Comparison of ENCODE assay signal across 1 cellular context in genomic region chr5:142797420-142797819, GRCh38.
TF ChIP-seq lines count a peak whose summit lies in the region.

No MANE protein-coding gene starts in this region.

TF ChIP-seq in GM23338, 12 proteins besides CTCF, POLR2A, EP300 and RAD21:
- TF ChIP-seq ZNF462 (CRISPR knock-in tag; IDR thresholded peaks at IDR 0.05) (no peak), STAT1 (IDR thresholded peaks at IDR 0.05; ENCODE audit: unreplicated experiment) (no peak), JUNB (IDR thresholded peaks at IDR 0.05; ENCODE audit: unreplicated experiment) (no peak), EZH2phosphoT487 (IDR thresholded peaks at IDR 0.05; ENCODE audit: unreplicated experiment) (no peak), EZH2 (IDR thresholded peaks at IDR 0.05; ENCODE audit: low read depth, unreplicated experiment) (no peak), ZNF114 (CRISPR knock-in tag; IDR thresholded peaks at IDR 0.05) (no peak), CREB1 (CRISPR knock-in tag; IDR thresholded peaks at IDR 0.05; ENCODE audit: low read depth) (no peak), NANOG (IDR thresholded peaks at IDR 0.05; ENCODE audit: borderline replicate concordance) (no peak)
- TF ChIP-seq, protein P1, sequence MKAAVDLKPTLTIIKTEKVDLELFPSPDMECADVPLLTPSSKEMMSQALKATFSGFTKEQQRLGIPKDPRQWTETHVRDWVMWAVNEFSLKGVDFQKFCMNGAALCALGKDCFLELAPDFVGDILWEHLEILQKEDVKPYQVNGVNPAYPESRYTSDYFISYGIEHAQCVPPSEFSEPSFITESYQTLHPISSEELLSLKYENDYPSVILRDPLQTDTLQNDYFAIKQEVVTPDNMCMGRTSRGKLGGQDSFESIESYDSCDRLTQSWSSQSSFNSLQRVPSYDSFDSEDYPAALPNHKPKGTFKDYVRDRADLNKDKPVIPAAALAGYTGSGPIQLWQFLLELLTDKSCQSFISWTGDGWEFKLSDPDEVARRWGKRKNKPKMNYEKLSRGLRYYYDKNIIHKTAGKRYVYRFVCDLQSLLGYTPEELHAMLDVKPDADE (IDR thresholded peaks at IDR 0.05) = no peak
- TF ChIP-seq, protein P2, sequence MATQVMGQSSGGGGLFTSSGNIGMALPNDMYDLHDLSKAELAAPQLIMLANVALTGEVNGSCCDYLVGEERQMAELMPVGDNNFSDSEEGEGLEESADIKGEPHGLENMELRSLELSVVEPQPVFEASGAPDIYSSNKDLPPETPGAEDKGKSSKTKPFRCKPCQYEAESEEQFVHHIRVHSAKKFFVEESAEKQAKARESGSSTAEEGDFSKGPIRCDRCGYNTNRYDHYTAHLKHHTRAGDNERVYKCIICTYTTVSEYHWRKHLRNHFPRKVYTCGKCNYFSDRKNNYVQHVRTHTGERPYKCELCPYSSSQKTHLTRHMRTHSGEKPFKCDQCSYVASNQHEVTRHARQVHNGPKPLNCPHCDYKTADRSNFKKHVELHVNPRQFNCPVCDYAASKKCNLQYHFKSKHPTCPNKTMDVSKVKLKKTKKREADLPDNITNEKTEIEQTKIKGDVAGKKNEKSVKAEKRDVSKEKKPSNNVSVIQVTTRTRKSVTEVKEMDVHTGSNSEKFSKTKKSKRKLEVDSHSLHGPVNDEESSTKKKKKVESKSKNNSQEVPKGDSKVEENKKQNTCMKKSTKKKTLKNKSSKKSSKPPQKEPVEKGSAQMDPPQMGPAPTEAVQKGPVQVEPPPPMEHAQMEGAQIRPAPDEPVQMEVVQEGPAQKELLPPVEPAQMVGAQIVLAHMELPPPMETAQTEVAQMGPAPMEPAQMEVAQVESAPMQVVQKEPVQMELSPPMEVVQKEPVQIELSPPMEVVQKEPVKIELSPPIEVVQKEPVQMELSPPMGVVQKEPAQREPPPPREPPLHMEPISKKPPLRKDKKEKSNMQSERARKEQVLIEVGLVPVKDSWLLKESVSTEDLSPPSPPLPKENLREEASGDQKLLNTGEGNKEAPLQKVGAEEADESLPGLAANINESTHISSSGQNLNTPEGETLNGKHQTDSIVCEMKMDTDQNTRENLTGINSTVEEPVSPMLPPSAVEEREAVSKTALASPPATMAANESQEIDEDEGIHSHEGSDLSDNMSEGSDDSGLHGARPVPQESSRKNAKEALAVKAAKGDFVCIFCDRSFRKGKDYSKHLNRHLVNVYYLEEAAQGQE (IDR thresholded peaks at IDR 0.05; ENCODE audit: unreplicated experiment) = no peak
TF ChIP-seq in GM23338: peak in this region for 0.
